Comparison of ENCODE assay signal across 1 cellular context in the genomic region with DNA sequence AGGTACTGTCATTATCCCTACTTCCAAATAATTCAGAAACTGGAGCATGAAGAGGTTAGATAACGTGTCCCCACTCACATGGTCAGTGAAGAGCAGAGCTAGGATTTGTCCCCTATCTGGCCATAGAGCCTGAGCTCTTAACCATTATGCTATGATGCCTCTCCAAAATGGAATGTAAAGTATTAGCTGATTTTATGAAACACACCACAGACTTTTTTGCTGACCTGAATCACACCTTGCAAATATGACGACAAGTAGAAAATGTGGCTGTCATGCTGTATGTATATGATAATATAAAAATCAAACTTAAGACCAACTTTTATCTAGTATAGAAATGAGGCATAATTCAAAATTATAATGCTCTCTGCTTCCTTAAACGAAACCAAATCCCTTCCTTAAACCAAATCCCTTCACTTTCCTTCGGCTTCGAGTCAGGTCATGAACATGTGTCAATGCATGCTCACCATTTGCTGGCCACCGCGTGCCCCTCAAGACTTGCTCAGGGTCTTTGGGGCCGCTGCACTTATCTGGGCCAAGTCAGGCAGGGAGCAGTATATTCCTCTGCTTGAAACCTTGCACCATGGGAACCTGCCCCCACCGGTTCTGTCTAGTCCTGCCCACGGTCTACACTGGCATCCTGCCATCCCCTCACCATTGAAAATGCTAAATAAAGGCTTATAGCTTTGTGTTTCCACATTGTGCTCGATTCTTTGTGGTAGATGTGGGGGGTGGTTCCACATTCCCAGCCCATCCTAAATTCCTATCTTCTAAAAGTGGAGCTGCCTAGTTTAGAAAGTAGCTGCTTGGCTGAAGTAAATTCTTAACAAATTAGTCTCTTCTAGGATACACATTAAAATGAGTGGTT.
TF ChIP-seq lines count a peak whose summit lies in the region.

No MANE protein-coding gene starts in this region.

TF ChIP-seq in IMR-90, 13 proteins besides CTCF, POLR2A, EP300 and RAD21 (continued from another document):
- peak; percentile 55; the same call in 1 of the 2 replicates for TF ChIP-seq MAFK (IDR thresholded peaks at IDR 0.05; ENCODE audit: low read depth, low read length)
- TF ChIP-seq RFX5 (IDR thresholded peaks at IDR 0.05; ENCODE audit: low read depth, low read length), result no peak
- no peak for TF ChIP-seq BHLHE40 (IDR thresholded peaks at IDR 0.05; ENCODE audit: low read depth, low read length)
